7 cellular contexts compared by ENCODE assay signal in genomic region chr9:133359420-133360175, GRCh38. TPM values are rescaled to one million over a fixed set of nuclear protein-coding genes. Genes with fewer than 3 reads are reported as not detected.
A peak's percentile ranks its signal among the peaks of the same experiment; 100 is the strongest.
DNase-seq lines count a peak whose midpoint lies in the region; ATAC-seq and TF ChIP-seq lines count a peak whose summit lies in the region.
"Had no signal": no experiment of that assay in that cellular context is flagged by ENCODE, and none has a peak within 500 bp of the region (broad histone marks: within the 10 kb centered on the region; RNA-seq: fewer than 3 reads in every experiment).

No MANE protein-coding gene starts in this region.

- no peaks in the 10 kb centered on the region for H3K36me3 ChIP-seq in kidney epithelial cell (ENCODE audit: control insufficient read depth, insufficient read depth, low read length)

- ATAC-seq in HG03139 (IDR thresholded peaks at IDR 0.05; ENCODE audit: unreplicated experiment) (no peak), GM21423 (IDR thresholded peaks at IDR 0.05; ENCODE audit: unreplicated experiment) (no peak)

- no peaks in the 10 kb centered on the region for H3K27me3 ChIP-seq in kidney epithelial cell (ENCODE audit: control insufficient read depth, insufficient read depth, low read length)
- H3K27me3 ChIP-seq: sigmoid colon had no signal

- in situ Hi-C loops in G401 (cut with HindIII; ENCODE audit: low sequenced_read_pairs) (no loop called here), SK-MEL-5 (cut with HindIII; ENCODE audit: low pct_unique_long_range_greater_than_20kb, low sequenced_read_pairs) (no loop called here)

- peak; percentile 44 for TF ChIP-seq CTCF in kidney epithelial cell (IDR thresholded peaks at IDR 0.05; ENCODE audit: insufficient read depth, low read length, poor library complexity, severe bottlenecking)

- H3K4me3 ChIP-seq in kidney epithelial cell (ENCODE audit: low read depth, low read length): no peak overlapping the region
- H3K4me3 ChIP-seq: sigmoid colon had no signal

- DNase-seq in G401 (ENCODE audit: low spot score) (peak; percentile 74), SK-MEL-5 (ENCODE audit: low read depth, low spot score) (peak; percentile 66), kidney epithelial cell (ENCODE audit: low read depth) (no peak), KG1 (lab: John Stamatoyannopoulos, UW) (no peak)
- DNase-seq: sigmoid colon had no signal

RNA-seq across cellular contexts. Expression of gene SURF2, which starts 3.2 kb away (rescaled TPM):
- 32.3 and 47.5 TPM in 2 replicates for total RNA-seq in G401 (2014; rRNA removed; shearing (Covaris generic))
- total RNA-seq in SK-MEL-5 (2014; rRNA removed; shearing (Covaris generic)): 35.8 and 39.3 TPM in 2 replicates
- polyA plus RNA-seq in SK-MEL-5 (2015; cell fraction: cytosol; rRNA removed): 34.6 and 68.0 TPM in 2 replicates
- 8.2 and 11.0 TPM in 2 replicates for polyA plus RNA-seq in SK-MEL-5 (2015; cell fraction: nucleus; rRNA removed)
- 38.7 and 51.5 TPM in 2 replicates for total RNA-seq in kidney epithelial cell

RNA-seq across cellular contexts. Expression of gene SURF1, which starts 3.3 kb away (rescaled TPM):
- 33.8 and 51.7 TPM in 2 replicates for total RNA-seq in G401 (2014; rRNA removed; shearing (Covaris generic))
- total RNA-seq in SK-MEL-5 (2014; rRNA removed; shearing (Covaris generic)): 50.3 and 64.2 TPM in 2 replicates
- polyA plus RNA-seq in SK-MEL-5 (2015; cell fraction: cytosol; rRNA removed): 47.6 and 69.0 TPM in 2 replicates
- 21.6 and 37.5 TPM in 2 replicates for polyA plus RNA-seq in SK-MEL-5 (2015; cell fraction: nucleus; rRNA removed)
- 39.2 and 56.4 TPM in 2 replicates for total RNA-seq in kidney epithelial cell

RNA-seq across cellular contexts. Expression of gene RPL7A, which starts 11.6 kb away (rescaled TPM):
- total RNA-seq in G401 (2014; rRNA removed; shearing (Covaris generic)): 3,218 and 3,629 TPM in 2 replicates
- total RNA-seq in SK-MEL-5 (2014; rRNA removed; shearing (Covaris generic)): 2,381 and 2,529 TPM in 2 replicates
- 2,546 and 3,044 TPM in 2 replicates for polyA plus RNA-seq in SK-MEL-5 (2015; cell fraction: cytosol; rRNA removed)
- polyA plus RNA-seq in SK-MEL-5 (2015; cell fraction: nucleus; rRNA removed): 976 and 1,209 TPM in 2 replicates
- total RNA-seq in kidney epithelial cell: 2,183 and 2,339 TPM in 2 replicates

RNA-seq across cellular contexts. Expression of gene MED22, which starts 11.7 kb away (rescaled TPM):
- total RNA-seq in G401 (2014; rRNA removed; shearing (Covaris generic)): 27.4 and 28.2 TPM in 2 replicates
- total RNA-seq in SK-MEL-5 (2014; rRNA removed; shearing (Covaris generic)): 19.3 and 20.5 TPM in 2 replicates
- polyA plus RNA-seq in SK-MEL-5 (2015; cell fraction: cytosol; rRNA removed): 31.0 and 33.3 TPM in 2 replicates
- polyA plus RNA-seq in SK-MEL-5 (2015; cell fraction: nucleus; rRNA removed): 56.3 and 63.1 TPM in 2 replicates
- 42.0 and 51.8 TPM in 2 replicates for total RNA-seq in kidney epithelial cell

RNA-seq across cellular contexts. Expression of gene SURF4, which starts 16.3 kb away (rescaled TPM):
- total RNA-seq in G401 (2014; rRNA removed; shearing (Covaris generic)): 333 and 361 TPM in 2 replicates
- 469 and 490 TPM in 2 replicates for total RNA-seq in SK-MEL-5 (2014; rRNA removed; shearing (Covaris generic))
- 430 and 453 TPM in 2 replicates for polyA plus RNA-seq in SK-MEL-5 (2015; cell fraction: cytosol; rRNA removed)
- 102 and 104 TPM in 2 replicates for polyA plus RNA-seq in SK-MEL-5 (2015; cell fraction: nucleus; rRNA removed)
- 188 and 198 TPM in 2 replicates for total RNA-seq in kidney epithelial cell

Comparison
In these comparisons a context has a peak if more than half of its experiments do, and no peak if none do; other contexts are left out.
1. DNase-seq: peak in G401 (single experiment) and SK-MEL-5 (single experiment); none in kidney epithelial cell (single experiment) and KG1 (single experiment).